1 cellular context compared by ENCODE assay signal in the genomic region with DNA sequence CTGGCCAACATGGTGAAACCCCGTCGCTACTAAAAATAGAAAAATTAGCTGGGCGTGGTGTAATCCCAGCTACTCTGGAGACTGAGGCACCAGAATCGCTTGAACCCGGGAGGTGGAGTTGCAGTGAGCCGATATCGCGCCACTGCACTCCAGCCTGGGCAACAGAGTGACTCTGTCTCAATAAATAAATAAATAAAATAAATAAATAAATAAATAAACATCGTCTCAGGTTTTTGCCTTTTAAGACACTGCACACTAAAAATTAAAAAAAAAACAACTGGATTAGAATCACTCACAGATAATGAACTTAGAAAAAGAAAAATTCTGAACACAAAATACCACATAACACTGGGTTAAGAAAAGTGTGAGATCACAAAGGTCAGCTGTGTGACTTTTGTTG.
TF ChIP-seq lines count a peak whose summit lies in the region.

No MANE protein-coding gene starts in this region.

TF ChIP-seq in K562, 482 proteins besides CTCF, POLR2A, EP300 and RAD21:
- TF ChIP-seq, protein P1, sequence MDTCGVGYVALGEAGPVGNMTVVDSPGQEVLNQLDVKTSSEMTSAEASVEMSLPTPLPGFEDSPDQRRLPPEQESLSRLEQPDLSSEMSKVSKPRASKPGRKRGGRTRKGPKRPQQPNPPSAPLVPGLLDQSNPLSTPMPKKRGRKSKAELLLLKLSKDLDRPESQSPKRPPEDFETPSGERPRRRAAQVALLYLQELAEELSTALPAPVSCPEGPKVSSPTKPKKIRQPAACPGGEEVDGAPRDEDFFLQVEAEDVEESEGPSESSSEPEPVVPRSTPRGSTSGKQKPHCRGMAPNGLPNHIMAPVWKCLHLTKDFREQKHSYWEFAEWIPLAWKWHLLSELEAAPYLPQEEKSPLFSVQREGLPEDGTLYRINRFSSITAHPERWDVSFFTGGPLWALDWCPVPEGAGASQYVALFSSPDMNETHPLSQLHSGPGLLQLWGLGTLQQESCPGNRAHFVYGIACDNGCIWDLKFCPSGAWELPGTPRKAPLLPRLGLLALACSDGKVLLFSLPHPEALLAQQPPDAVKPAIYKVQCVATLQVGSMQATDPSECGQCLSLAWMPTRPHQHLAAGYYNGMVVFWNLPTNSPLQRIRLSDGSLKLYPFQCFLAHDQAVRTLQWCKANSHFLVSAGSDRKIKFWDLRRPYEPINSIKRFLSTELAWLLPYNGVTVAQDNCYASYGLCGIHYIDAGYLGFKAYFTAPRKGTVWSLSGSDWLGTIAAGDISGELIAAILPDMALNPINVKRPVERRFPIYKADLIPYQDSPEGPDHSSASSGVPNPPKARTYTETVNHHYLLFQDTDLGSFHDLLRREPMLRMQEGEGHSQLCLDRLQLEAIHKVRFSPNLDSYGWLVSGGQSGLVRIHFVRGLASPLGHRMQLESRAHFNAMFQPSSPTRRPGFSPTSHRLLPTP (IDR thresholded peaks at IDR 0.05; ENCODE audit: borderline replicate concordance, extremely low read depth, insufficient read length) = peak; percentile 9
- TF ChIP-seq FOXM1 (IDR thresholded peaks at IDR 0.05; ENCODE audit: low read depth) (no peak), FOXM1 (CRISPR knock-in tag; IDR thresholded peaks at IDR 0.05; ENCODE audit: low read depth) (no peak)
TF ChIP-seq in K562: peak in this region for 1.
